9 cellular contexts compared by ENCODE assay signal in genomic region chr1:22930235-22930912, GRCh38. TPM values are rescaled to one million over a fixed set of nuclear protein-coding genes. Genes with fewer than 3 reads are reported as not detected.
DNase-seq lines count a peak whose midpoint lies in the region; ATAC-seq lines count a peak whose summit lies in the region.
"Had no signal": no experiment of that assay in that cellular context is flagged by ENCODE, and none has a peak within 500 bp of the region (broad histone marks: within the 10 kb centered on the region; RNA-seq: fewer than 3 reads in every experiment).

No MANE protein-coding gene starts in this region.

- ATAC-seq in activated CD8-positive, alpha-beta T cell treated with anti-CD3 and anti-CD28 coated beads, Interleukin-2, amount 10 ng/mL, durations not matched to agents 7 days and 5 days, result no peak
- no peak for ATAC-seq in HG03565 (IDR thresholded peaks at IDR 0.05; ENCODE audit: unreplicated experiment)
- ATAC-seq: CD8-positive, alpha-beta T cell had no signal

- no peak overlapping the region for H3K27ac Mint-ChIP-seq in activated CD8-positive, alpha-beta T cell treated with anti-CD3 and anti-CD28 coated beads, Interleukin-2, amount 10 ng/mL, durations not matched to agents 7 days and 5 days
- H3K27ac Mint-ChIP-seq: CD8-positive, alpha-beta T cell had no signal

- no peaks in the 10 kb centered on the region for H3K4me1 Mint-ChIP-seq in activated CD8-positive, alpha-beta T cell treated with anti-CD3 and anti-CD28 coated beads, Interleukin-2, amount 10 ng/mL, durations not matched to agents 7 days and 5 days (ENCODE audit: low read depth)

- H3K27me3 Mint-ChIP-seq in activated CD8-positive, alpha-beta T cell treated with anti-CD3 and anti-CD28 coated beads, Interleukin-2, amount 10 ng/mL, durations not matched to agents 7 days and 5 days (ENCODE audit: low read depth), result peaks cover 7% of the 10 kb centered on the region

- no peaks in the 10 kb centered on the region for H3K36me3 Mint-ChIP-seq in activated CD8-positive, alpha-beta T cell treated with anti-CD3 and anti-CD28 coated beads, Interleukin-2, amount 10 ng/mL, durations not matched to agents 7 days and 5 days (ENCODE audit: low read depth)
- H3K36me3 Mint-ChIP-seq: CD8-positive, alpha-beta T cell had no signal

- no peaks in the 10 kb centered on the region for H3K9me3 Mint-ChIP-seq in activated CD8-positive, alpha-beta T cell treated with anti-CD3 and anti-CD28 coated beads, Interleukin-2, amount 10 ng/mL, durations not matched to agents 7 days and 5 days (ENCODE audit: insufficient read depth)
- H3K9me3 Mint-ChIP-seq: CD8-positive, alpha-beta T cell had no signal

- POLR2A ChIA-PET in activated CD8-positive, alpha-beta T cell treated with anti-CD3 and anti-CD28 coated beads, Interleukin-2, amount 10 ng/mL, durations not matched to agents 7 days and 5 days (lab: Charles Lee), result no interaction called here

- no peak overlapping the region for H3K4me3 Mint-ChIP-seq in activated CD8-positive, alpha-beta T cell treated with anti-CD3 and anti-CD28 coated beads, Interleukin-2, amount 10 ng/mL, durations not matched to agents 7 days and 5 days
- H3K4me3 Mint-ChIP-seq: CD8-positive, alpha-beta T cell had no signal

- CTCF ChIA-PET in activated CD8-positive, alpha-beta T cell treated with anti-CD3 and anti-CD28 coated beads, Interleukin-2, amount 10 ng/mL, durations not matched to agents 7 days and 5 days (lab: Charles Lee), result interaction anchor here (2.1 kb wide), 1 partner anchor 226 kb away, joined by 14 read pairs; no protein-coding TSS in a partner anchor

- intact Hi-C loops in posterior vena cava (cut with DNase I), result loop anchor here in 1 of 2 donors (10.0 kb wide), 1 partner anchor 226 kb away; no protein-coding TSS in a partner anchor

- DNase-seq in NCI-H2107 treated with DMSO at 0.1 percent for 48 hours (lab: John Stamatoyannopoulos, UW; ENCODE audit: unreplicated experiment) (peak; percentile 30), NCI-H2107 (lab: John Stamatoyannopoulos, UW) (no peak), M059J (ENCODE audit: low read depth) (peak; percentile 38), globus pallidus (ENCODE audit: low spot score) (peak; percentile 19), posterior vena cava (ENCODE audit: low spot score) (peak; percentile 79), NCI-H1105 (lab: John Stamatoyannopoulos, UW) (no peak)
- peak; percentile 31 for DNase-seq in activated CD8-positive, alpha-beta T cell treated with anti-CD3 and anti-CD28 coated beads, Interleukin-2, amount 10 ng/mL, durations not matched to agents 7 days and 5 days

RNA-seq across cellular contexts. Expression of gene LACTBL1, which starts 42.3 kb away (rescaled TPM):
- not detected in 2 replicates for total RNA-seq in M059J (2014; rRNA removed; shearing (Covaris generic))
- not detected for total RNA-seq in activated CD8-positive, alpha-beta T cell treated with anti-CD3 and anti-CD28 coated beads, Interleukin-2, amount 10 ng/mL, durations not matched to agents 7 days and 5 days
- not detected for total RNA-seq in posterior vena cava
- total RNA-seq: CD8-positive, alpha-beta T cell had no signal

Comparison
In these comparisons a context has a peak if more than half of its experiments do, and no peak if none do; other contexts are left out.
1. DNase-seq: peak in NCI-H2107 treated with DMSO at 0.1 percent for 48 hours (single experiment), M059J (single experiment), activated CD8-positive, alpha-beta T cell treated with anti-CD3 and anti-CD28 coated beads, Interleukin-2, amount 10 ng/mL, durations not matched to agents 7 days and 5 days (single experiment), globus pallidus (single experiment) and posterior vena cava (single experiment); none in NCI-H2107 (single experiment) and NCI-H1105 (single experiment).